Comparison of ENCODE assay signal across 1 cellular context in the genomic region with DNA sequence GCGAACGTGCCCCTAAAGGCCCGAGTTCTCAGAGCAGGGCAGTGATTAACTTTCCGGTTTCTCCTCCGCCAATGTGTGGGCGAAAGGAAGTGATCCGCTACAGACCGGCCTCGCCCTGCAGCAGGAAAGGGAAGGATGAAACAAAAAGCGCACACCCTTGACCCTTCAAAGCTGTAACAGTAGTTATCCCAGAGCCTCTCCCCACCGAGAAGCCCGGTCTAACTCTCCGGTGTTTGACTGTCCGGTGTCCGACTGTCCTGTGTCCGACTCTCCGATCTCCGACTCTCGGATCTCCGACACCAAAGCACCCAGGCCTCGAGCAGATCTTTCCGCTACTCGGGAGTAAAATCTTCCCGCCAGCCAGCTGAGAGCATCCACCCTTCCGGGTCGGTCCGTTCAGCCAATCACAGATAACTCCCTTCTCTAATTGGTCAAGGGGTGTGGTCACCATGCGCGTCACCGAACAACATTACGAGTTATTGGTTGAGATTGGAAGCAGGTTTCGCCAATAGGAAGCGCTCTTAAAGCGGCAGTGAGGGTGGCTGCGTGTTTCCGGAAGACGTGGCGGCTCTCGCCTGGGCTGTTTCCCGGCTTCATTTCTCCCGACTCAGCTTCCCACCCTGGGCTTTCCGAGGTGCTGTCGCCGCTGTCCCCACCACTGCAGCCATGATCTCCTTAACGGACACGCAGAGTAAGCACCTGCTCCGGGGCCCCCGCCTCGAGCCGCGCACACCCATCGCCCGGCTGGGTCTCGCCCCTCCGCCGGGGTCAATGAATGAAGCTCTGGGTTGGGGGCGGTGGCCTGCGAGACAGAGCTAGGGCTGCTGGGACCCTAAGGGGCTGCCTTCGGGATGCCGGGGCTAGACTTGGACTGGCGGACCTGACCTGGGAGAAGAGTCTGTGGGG.
A peak's percentile ranks its signal among the peaks of the same experiment; 100 is the strongest.
TF ChIP-seq lines count a peak whose summit lies in the region.

A gene with protein sequence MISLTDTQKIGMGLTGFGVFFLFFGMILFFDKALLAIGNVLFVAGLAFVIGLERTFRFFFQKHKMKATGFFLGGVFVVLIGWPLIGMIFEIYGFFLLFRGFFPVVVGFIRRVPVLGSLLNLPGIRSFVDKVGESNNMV (plus strand): TSS at position 532 of the 906 bp plus-strand sequence. CDS start 135 bp downstream, at position 667.
A gene with protein sequence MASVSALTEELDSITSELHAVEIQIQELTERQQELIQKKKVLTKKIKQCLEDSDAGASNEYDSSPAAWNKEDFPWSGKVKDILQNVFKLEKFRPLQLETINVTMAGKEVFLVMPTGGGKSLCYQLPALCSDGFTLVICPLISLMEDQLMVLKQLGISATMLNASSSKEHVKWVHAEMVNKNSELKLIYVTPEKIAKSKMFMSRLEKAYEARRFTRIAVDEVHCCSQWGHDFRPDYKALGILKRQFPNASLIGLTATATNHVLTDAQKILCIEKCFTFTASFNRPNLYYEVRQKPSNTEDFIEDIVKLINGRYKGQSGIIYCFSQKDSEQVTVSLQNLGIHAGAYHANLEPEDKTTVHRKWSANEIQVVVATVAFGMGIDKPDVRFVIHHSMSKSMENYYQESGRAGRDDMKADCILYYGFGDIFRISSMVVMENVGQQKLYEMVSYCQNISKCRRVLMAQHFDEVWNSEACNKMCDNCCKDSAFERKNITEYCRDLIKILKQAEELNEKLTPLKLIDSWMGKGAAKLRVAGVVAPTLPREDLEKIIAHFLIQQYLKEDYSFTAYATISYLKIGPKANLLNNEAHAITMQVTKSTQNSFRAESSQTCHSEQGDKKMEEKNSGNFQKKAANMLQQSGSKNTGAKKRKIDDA (minus strand): TSS at position 378 of the 906 bp plus-strand sequence. CDS start 2,065 bp downstream, outside the sequence.

TF ChIP-seq in HEK293, 187 proteins besides CTCF, POLR2A, EP300 and RAD21 (continued from another document):
- TF ChIP-seq PRDM2 (tag by site-specific recombination; IDR thresholded peaks at IDR 0.05; ENCODE audit: borderline replicate concordance) = no peak
- TF ChIP-seq ZNF600 (tag by site-specific recombination; IDR thresholded peaks at IDR 0.05) = peak; percentile 63; the same call in 1 of the 2 replicates
- TF ChIP-seq, protein P1, sequence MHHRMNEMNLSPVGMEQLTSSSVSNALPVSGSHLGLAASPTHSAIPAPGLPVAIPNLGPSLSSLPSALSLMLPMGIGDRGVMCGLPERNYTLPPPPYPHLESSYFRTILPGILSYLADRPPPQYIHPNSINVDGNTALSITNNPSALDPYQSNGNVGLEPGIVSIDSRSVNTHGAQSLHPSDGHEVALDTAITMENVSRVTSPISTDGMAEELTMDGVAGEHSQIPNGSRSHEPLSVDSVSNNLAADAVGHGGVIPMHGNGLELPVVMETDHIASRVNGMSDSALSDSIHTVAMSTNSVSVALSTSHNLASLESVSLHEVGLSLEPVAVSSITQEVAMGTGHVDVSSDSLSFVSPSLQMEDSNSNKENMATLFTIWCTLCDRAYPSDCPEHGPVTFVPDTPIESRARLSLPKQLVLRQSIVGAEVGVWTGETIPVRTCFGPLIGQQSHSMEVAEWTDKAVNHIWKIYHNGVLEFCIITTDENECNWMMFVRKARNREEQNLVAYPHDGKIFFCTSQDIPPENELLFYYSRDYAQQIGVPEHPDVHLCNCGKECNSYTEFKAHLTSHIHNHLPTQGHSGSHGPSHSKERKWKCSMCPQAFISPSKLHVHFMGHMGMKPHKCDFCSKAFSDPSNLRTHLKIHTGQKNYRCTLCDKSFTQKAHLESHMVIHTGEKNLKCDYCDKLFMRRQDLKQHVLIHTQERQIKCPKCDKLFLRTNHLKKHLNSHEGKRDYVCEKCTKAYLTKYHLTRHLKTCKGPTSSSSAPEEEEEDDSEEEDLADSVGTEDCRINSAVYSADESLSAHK (tag by site-specific recombination; IDR thresholded peaks at IDR 0.05) = no peak
- TF ChIP-seq ZBTB20 (tag by site-specific recombination; IDR thresholded peaks at IDR 0.05) = peak; percentile 91
TF ChIP-seq in HEK293: peak in this region for 38.
